1 cellular context compared by ENCODE assay signal in the genomic region with DNA sequence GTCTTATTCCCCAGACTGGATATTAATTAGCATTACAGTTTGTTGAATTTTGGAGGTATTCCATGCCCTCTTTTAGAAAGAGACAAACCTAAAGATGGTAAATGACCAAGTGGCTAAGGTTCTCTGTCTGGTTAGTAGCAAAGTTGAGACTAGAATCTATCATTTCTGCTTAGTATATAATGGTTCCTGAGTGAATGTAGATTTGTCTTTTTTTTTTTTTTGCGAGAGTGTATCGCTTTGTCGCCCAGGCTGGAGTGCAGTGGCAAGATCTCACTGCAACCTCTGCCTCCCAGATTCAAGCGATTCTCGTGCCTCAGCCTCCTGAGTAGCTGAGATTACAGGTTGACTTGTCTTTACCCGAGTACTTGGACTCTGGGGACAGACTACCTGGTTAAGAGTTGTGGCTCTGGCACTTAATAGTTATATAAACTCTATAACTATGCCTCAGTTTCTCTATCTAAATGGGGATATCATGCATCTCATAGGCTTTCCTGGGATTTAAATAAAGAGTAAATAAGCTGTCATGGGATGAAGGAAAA.
TF ChIP-seq lines count a peak whose summit lies in the region.

No MANE protein-coding gene starts in this region.

TF ChIP-seq in GM12878, 131 proteins besides CTCF, POLR2A, EP300 and RAD21:
- no peak for TF ChIP-seq CBX3 (IDR thresholded peaks at IDR 0.05; ENCODE audit: borderline replicate concordance, low read depth)
- TF ChIP-seq, protein P1, sequence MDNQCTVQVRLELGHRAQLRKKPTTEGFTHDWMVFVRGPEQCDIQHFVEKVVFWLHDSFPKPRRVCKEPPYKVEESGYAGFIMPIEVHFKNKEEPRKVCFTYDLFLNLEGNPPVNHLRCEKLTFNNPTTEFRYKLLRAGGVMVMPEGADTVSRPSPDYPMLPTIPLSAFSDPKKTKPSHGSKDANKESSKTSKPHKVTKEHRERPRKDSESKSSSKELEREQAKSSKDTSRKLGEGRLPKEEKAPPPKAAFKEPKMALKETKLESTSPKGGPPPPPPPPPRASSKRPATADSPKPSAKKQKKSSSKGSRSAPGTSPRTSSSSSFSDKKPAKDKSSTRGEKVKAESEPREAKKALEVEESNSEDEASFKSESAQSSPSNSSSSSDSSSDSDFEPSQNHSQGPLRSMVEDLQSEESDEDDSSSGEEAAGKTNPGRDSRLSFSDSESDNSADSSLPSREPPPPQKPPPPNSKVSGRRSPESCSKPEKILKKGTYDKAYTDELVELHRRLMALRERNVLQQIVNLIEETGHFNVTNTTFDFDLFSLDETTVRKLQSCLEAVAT (IDR thresholded peaks at IDR 0.05): 0 out of 2 replicates have a peak, but pooled peaks have one; percentile 37
